9 cellular contexts compared by ENCODE assay signal in the genomic region with DNA sequence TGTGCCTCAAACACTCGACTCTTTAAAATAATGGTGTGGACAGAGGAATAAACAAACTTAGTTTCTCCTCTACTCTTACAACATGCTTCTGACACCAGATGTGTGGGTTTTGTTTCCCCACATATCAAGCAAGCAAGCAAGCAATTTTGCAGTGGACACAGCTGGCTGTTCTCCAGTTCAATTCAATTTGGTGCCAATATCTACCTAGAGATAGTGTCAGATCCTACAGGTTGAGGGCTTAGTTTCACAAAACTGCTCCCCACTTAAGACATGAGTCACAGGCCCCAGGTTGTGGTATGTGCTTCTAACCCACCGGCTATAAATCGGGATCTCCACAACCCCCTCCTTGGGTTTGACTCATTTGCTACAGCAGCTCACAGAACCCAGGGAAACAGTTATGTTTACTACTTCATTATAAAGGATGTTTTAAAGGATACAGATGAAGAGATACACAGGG.
DNase-seq lines count a peak whose midpoint lies in the region; ATAC-seq and TF ChIP-seq lines count a peak whose summit lies in the region.
"Had no signal": no experiment of that assay in that cellular context is flagged by ENCODE, and none has a peak within 500 bp of the region (broad histone marks: within the 10 kb centered on the region; RNA-seq: fewer than 3 reads in every experiment).

No MANE protein-coding gene starts in this region.

- peak overlapping the region; percentile 32 for H3K27ac ChIP-seq in CD4-positive, alpha-beta memory T cell (ENCODE audit: low read depth, low read length)
- H3K27ac ChIP-seq in mesodermal cell (ENCODE audit: low read depth, low read length, severe bottlenecking): peak overlapping the region; percentile 8

- POLR2A ChIA-PET in CD4-positive, alpha-beta memory T cell (lab: Charles Lee; ENCODE audit: partially characterized antibody): interaction anchor here (1.2 to 6.4 kb wide), 7 partner anchors 10 to 253 kb away, joined by 3 to 48 read pairs (median 7); no protein-coding TSS in a partner anchor

- peak overlapping the region; percentile 87 to 97 (median 93) for H3K27ac Mint-ChIP-seq in CD4-positive, alpha-beta memory T cell
- peak overlapping the region; percentile 84 for H3K27ac Mint-ChIP-seq in activated naive CD8-positive, alpha-beta T cell

- WGBS in mesodermal cell (ENCODE audit: insufficient coverage in 2 of 2), 2 experiments: 80% methylated on average over 2 of the region's 3 CpGs; no CpG with 5 or more reads in 1 of the 2 experiments

- peaks cover 0 to 22% (median 11%) of the 10 kb centered on the region in 8 donors for H3K9me3 Mint-ChIP-seq in CD4-positive, alpha-beta memory T cell
- H3K9me3 Mint-ChIP-seq in activated naive CD8-positive, alpha-beta T cell (ENCODE audit: low read depth): no peaks in the 10 kb centered on the region

- peaks cover 0 to 7% of the 10 kb centered on the region in 2 donors for H3K9me3 ChIP-seq in CD4-positive, alpha-beta memory T cell (ENCODE audit: control insufficient read depth in 1 of 2, low read length in 2 of 2)
- H3K9me3 ChIP-seq in mesodermal cell (ENCODE audit: control insufficient read depth, low read length): peaks cover 18% of the 10 kb centered on the region

- TF ChIP-seq CTCF in omental fat pad (IDR thresholded peaks at IDR 0.05): no peak

- H3K4me1 Mint-ChIP-seq in CD4-positive, alpha-beta memory T cell: peaks cover 74 to 100% (median 86%) of the 10 kb centered on the region in 4 donors
- peaks cover 87% of the 10 kb centered on the region for H3K4me1 Mint-ChIP-seq in activated naive CD8-positive, alpha-beta T cell (ENCODE audit: low read depth)

- peaks cover 74 to 77% of the 10 kb centered on the region in 2 donors for H3K36me3 Mint-ChIP-seq in CD4-positive, alpha-beta memory T cell
- peaks cover 59% of the 10 kb centered on the region for H3K36me3 Mint-ChIP-seq in activated naive CD8-positive, alpha-beta T cell

- peak overlapping the region in 7 of 8 donors; percentile 32 to 81 (median 69) for H3K4me3 Mint-ChIP-seq in CD4-positive, alpha-beta memory T cell
- peak overlapping the region; percentile 64 for H3K4me3 Mint-ChIP-seq in activated naive CD8-positive, alpha-beta T cell

- no peaks in the 10 kb centered on the region for H3K27me3 Mint-ChIP-seq in CD4-positive, alpha-beta memory T cell
- H3K27me3 Mint-ChIP-seq in activated naive CD8-positive, alpha-beta T cell: no peaks in the 10 kb centered on the region

- peaks cover 100% of the 10 kb centered on the region for H3K4me1 ChIP-seq in CD4-positive, alpha-beta memory T cell (ENCODE audit: insufficient read depth, low read length)
- peaks cover 20% of the 10 kb centered on the region for H3K4me1 ChIP-seq in mesodermal cell (ENCODE audit: control insufficient read depth, insufficient read depth, low read length, poor library complexity, severe bottlenecking)

- H3K4me3 ChIP-seq in CD4-positive, alpha-beta memory T cell (ENCODE audit: low read length in 2 of 2): no peak overlapping the region
- no peak overlapping the region for H3K4me3 ChIP-seq in mesodermal cell (ENCODE audit: extremely low read depth, insufficient read depth, low read length, poor library complexity, severe bottlenecking)

- CTCF ChIA-PET in CD4-positive, alpha-beta memory T cell (lab: Charles Lee; ENCODE audit: partially characterized antibody): interaction anchor here (0.8 to 3.7 kb wide), 8 partner anchors 10 to 305 kb away, joined by 3 to 19 read pairs (median 4); partner anchors contain the start of gene FYN

- intact Hi-C loops in CD4-positive, alpha-beta memory T cell (cut with micrococcal nuclease): no loop called here

- peaks cover 13% of the 10 kb centered on the region for H3K36me3 ChIP-seq in CD4-positive, alpha-beta memory T cell (ENCODE audit: insufficient read depth, low read length)
- H3K36me3 ChIP-seq in mesodermal cell (ENCODE audit: control insufficient read depth, insufficient read depth, low read length): peaks cover 76% of the 10 kb centered on the region

- peak in 1 of 5 donors; percentile 78 for DNase-seq in CD4-positive, alpha-beta memory T cell
- DNase-seq in NCI-H774 (lab: John Stamatoyannopoulos, UW) (peak; percentile 71), dedifferentiated amniotic fluid mesenchymal stem cell (ENCODE audit: extremely low spot score) (no peak), omental fat pad (ENCODE audit: low spot score) (no peak), NCI-H524 treated with DMSO at 0.1 percent for 48 hours (lab: John Stamatoyannopoulos, UW) (no peak)
- DNase-seq: nucleus accumbens had no signal

- H3K27me3 ChIP-seq in CD4-positive, alpha-beta memory T cell (ENCODE audit: insufficient read depth, low read length): no peaks in the 10 kb centered on the region

- ATAC-seq in GM18520 (IDR thresholded peaks at IDR 0.05; ENCODE audit: unreplicated experiment): no peak
- ATAC-seq in omental fat pad (ENCODE audit: low FRiP score): no peak
